In genomic region chr5:32057157-32058096, GRCh38 we compare ENCODE assay signal across 10 cellular contexts.
DNase-seq lines count a peak whose midpoint lies in the region; ATAC-seq and TF ChIP-seq lines count a peak whose summit lies in the region.
"Had no signal": no experiment of that assay in that cellular context is flagged by ENCODE, and none has a peak within 500 bp of the region (broad histone marks: within the 10 kb centered on the region; RNA-seq: fewer than 3 reads in every experiment).

No MANE protein-coding gene starts in this region.

- H3K9me2 ChIP-seq in SK-N-SH, result no peaks in the 10 kb centered on the region

- H3K9me3 ChIP-seq in SK-N-SH (no peaks in the 10 kb centered on the region), MG63 (peaks cover 5% of the 10 kb centered on the region)
- no peaks in the 10 kb centered on the region for H3K9me3 ChIP-seq in CD8-positive, alpha-beta memory T cell (ENCODE audit: low read length)
- H3K9me3 ChIP-seq: pancreas had no signal

- no peaks in the 10 kb centered on the region for H3K4me1 Mint-ChIP-seq in CD8-positive, alpha-beta memory T cell

- no peak for ATAC-seq in SK-N-SH treated with all-trans-retinoic acid at 6 μM for 48 hours
- ATAC-seq: pancreas had no signal

- CTCF ChIA-PET in SK-N-SH (lab: Yijun Ruan, JAX), result interaction anchor here (0.6 to 3.4 kb wide), 8 partner anchors 12 to 248 kb away, joined by 3 to 14 read pairs (median 4); no protein-coding TSS in a partner anchor
- CTCF ChIA-PET in CD8-positive, alpha-beta memory T cell (lab: Charles Lee), result no interaction called here

- H3K27ac Mint-ChIP-seq in CD8-positive, alpha-beta memory T cell, result no peak overlapping the region

- H3K36me3 Mint-ChIP-seq in CD8-positive, alpha-beta memory T cell, result no peaks in the 10 kb centered on the region

- H3K27me3 ChIP-seq in SK-N-SH (ENCODE audit: insufficient read depth) (peaks cover 7% of the 10 kb centered on the region; the same call in 1 of the 2 replicates), MG63 (no peaks in the 10 kb centered on the region)
- no peaks in the 10 kb centered on the region for H3K27me3 ChIP-seq in CD8-positive, alpha-beta memory T cell (ENCODE audit: insufficient read depth, low read length, poor library complexity, severe bottlenecking)
- H3K27me3 ChIP-seq: pancreas had no signal

- peaks cover 3 to 5% of the 10 kb centered on the region in 2 donors for H3K27me3 Mint-ChIP-seq in CD8-positive, alpha-beta memory T cell

- H3K4me3 ChIP-seq in SK-N-SH (ENCODE audit: low read depth in 2 of 2, low read length in 1 of 2) (no peak overlapping the region; a peak in 1 of 4 replicates), epithelial cell of esophagus (ENCODE audit: low read length) (no peak overlapping the region), retinal pigment epithelial cell (ENCODE audit: low read length) (no peak overlapping the region), MG63 (no peak overlapping the region)
- H3K4me3 ChIP-seq in CD8-positive, alpha-beta memory T cell (ENCODE audit: low read length), result no peak overlapping the region
- H3K4me3 ChIP-seq: pancreas had no signal

- no peak overlapping the region for H2AFZ ChIP-seq in SK-N-SH (ENCODE audit: low read depth)

- H3K27ac ChIP-seq in SK-N-SH (ENCODE audit: low read depth in 2 of 2, low read length in 1 of 2), result no peak overlapping the region
- H3K27ac ChIP-seq in CD8-positive, alpha-beta memory T cell (ENCODE audit: low read depth, low read length), result no peak overlapping the region
- H3K27ac ChIP-seq: pancreas had no signal

- H3F3A ChIP-seq in SK-N-SH (replicated peaks; ENCODE audit: insufficient read depth), result no peaks in the 10 kb centered on the region

- no peak overlapping the region for H3K4me2 ChIP-seq in SK-N-SH

- no peaks in the 10 kb centered on the region for H3K79me2 ChIP-seq in SK-N-SH (ENCODE audit: insufficient read depth)

- DNase-seq in SK-N-SH, result no peak
- DNase-seq in NCI-H1694 (lab: John Stamatoyannopoulos, UW), result peak; percentile 9
- DNase-seq in epithelial cell of esophagus (ENCODE audit: low read depth), result peak; percentile 73
- DNase-seq in retinal pigment epithelial cell (ENCODE audit: low read depth), result no peak
- no peak for DNase-seq in NCI-H2081 (lab: John Stamatoyannopoulos, UW)
- no peak for DNase-seq in MG63
- no peak for DNase-seq in CD8-positive, alpha-beta memory T cell
- DNase-seq: NCI-H1436, pancreas had no signal

- WGBS in SK-N-SH (ENCODE audit: low lambda C conversion rate), result 70% methylated on average over 12 of the region's 12 CpGs

- H3K9me3 Mint-ChIP-seq in CD8-positive, alpha-beta memory T cell, result peaks cover 0 to 2% (median 0%) of the 10 kb centered on the region in 5 donors

- POLR2A ChIA-PET in SK-N-SH (lab: Yijun Ruan, JAX), result no interaction called here
- POLR2A ChIA-PET in CD8-positive, alpha-beta memory T cell (lab: Charles Lee), result no interaction called here

- H3K4me1 ChIP-seq in SK-N-SH (ENCODE audit: control insufficient read depth in 1 of 2, insufficient read depth in 2 of 2, low read depth in 1 of 2, low read length in 1 of 2), result peaks cover 0 to 4% of the 10 kb centered on the region in 2 experiments; a peak in 1 of 4 replicates
- H3K4me1 ChIP-seq in CD8-positive, alpha-beta memory T cell (ENCODE audit: insufficient read depth, low read length), result no peaks in the 10 kb centered on the region
- H3K4me1 ChIP-seq: pancreas had no signal

- H4K20me1 ChIP-seq in SK-N-SH (ENCODE audit: insufficient read depth), result no peaks in the 10 kb centered on the region

- TF ChIP-seq CTCF in SK-N-SH (IDR thresholded peaks at IDR 0.05) (peak; percentile 47), epithelial cell of esophagus (IDR thresholded peaks at IDR 0.05; ENCODE audit: insufficient read depth, low read depth, low read length, missing control alignments) (no peak), retinal pigment epithelial cell (conservative IDR thresholded peaks at IDR 0.05; ENCODE audit: low read depth, low read length) (peak; percentile 32)

- TF ChIP-seq EP300 in SK-N-SH (IDR thresholded peaks at IDR 0.05; ENCODE audit: borderline replicate concordance in 1 of 2, low read depth in 1 of 2, low read length in 1 of 2), result no peak

- no peak overlapping the region for H3K4me3 Mint-ChIP-seq in CD8-positive, alpha-beta memory T cell

- H3K36me3 ChIP-seq in SK-N-SH (replicated peaks in 1 of 2; ENCODE audit: control insufficient read depth in 1 of 2, insufficient read depth in 2 of 2, low read length in 1 of 2) (no peaks in the 10 kb centered on the region), MG63 (no peaks in the 10 kb centered on the region)
- no peaks in the 10 kb centered on the region for H3K36me3 ChIP-seq in CD8-positive, alpha-beta memory T cell (ENCODE audit: insufficient read depth, low read length)
- H3K36me3 ChIP-seq: pancreas had no signal

- no peak for TF ChIP-seq RAD21 in SK-N-SH (IDR thresholded peaks at IDR 0.05; ENCODE audit: low read length)

- no peak overlapping the region for H3K9ac ChIP-seq in SK-N-SH

TF ChIP-seq in SK-N-SH, 30 proteins besides CTCF, POLR2A, EP300 and RAD21:
- TF ChIP-seq POLR2AphosphoS5 (IDR thresholded peaks at IDR 0.05; ENCODE audit: low read depth, low read length) (no peak), SMC3 (IDR thresholded peaks at IDR 0.05; ENCODE audit: low read depth, low read length) (no peak), TCF12 (IDR thresholded peaks at IDR 0.05) (no peak), ZBTB33 (IDR thresholded peaks at IDR 0.05; ENCODE audit: borderline replicate concordance, low read depth) (no peak), FOXJ3 (CRISPR knock-in tag; IDR thresholded peaks at IDR 0.05) (no peak), EZH2phosphoT487 (IDR thresholded peaks at IDR 0.05; ENCODE audit: borderline replicate concordance, low read depth) (no peak), MXI1 (IDR thresholded peaks at IDR 0.05; ENCODE audit: low read depth, low read length) (no peak)
- TF ChIP-seq, protein P1, sequence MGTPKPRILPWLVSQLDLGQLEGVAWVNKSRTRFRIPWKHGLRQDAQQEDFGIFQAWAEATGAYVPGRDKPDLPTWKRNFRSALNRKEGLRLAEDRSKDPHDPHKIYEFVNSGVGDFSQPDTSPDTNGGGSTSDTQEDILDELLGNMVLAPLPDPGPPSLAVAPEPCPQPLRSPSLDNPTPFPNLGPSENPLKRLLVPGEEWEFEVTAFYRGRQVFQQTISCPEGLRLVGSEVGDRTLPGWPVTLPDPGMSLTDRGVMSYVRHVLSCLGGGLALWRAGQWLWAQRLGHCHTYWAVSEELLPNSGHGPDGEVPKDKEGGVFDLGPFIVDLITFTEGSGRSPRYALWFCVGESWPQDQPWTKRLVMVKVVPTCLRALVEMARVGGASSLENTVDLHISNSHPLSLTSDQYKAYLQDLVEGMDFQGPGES (IDR thresholded peaks at IDR 0.05; ENCODE audit: low read depth, low read length), result no peak

TF ChIP-seq in SK-N-SH treated with all-trans-retinoic acid at 6 μM for 48 hours, 23 proteins besides CTCF, POLR2A, EP300 and RAD21 (continues in another document):
- no peak for TF ChIP-seq RARB (CRISPR knock-in tag; IDR thresholded peaks at IDR 0.05)
- no peak for TF ChIP-seq ZFP3 (CRISPR knock-in tag; IDR thresholded peaks at IDR 0.05)
- no peak for TF ChIP-seq ZFP30 (CRISPR knock-in tag; IDR thresholded peaks at IDR 0.05)
- no peak for TF ChIP-seq CSDC2 (CRISPR knock-in tag; IDR thresholded peaks at IDR 0.05)
- TF ChIP-seq PATZ1 (CRISPR knock-in tag; IDR thresholded peaks at IDR 0.05; ENCODE audit: borderline replicate concordance), result no peak
- TF ChIP-seq TCF4 (CRISPR knock-in tag; IDR thresholded peaks at IDR 0.05; ENCODE audit: borderline replicate concordance), result no peak
- no peak for TF ChIP-seq TSHZ2 (CRISPR knock-in tag; IDR thresholded peaks at IDR 0.05)
- no peak for TF ChIP-seq OSR1 (CRISPR knock-in tag; IDR thresholded peaks at IDR 0.05)
- TF ChIP-seq ISL1 (CRISPR knock-in tag; IDR thresholded peaks at IDR 0.05), result no peak
- TF ChIP-seq SNAI2 (CRISPR knock-in tag; IDR thresholded peaks at IDR 0.05), result no peak
- no peak for TF ChIP-seq ZNF565 (CRISPR knock-in tag; conservative IDR thresholded peaks at IDR 0.05; ENCODE audit: low read depth)
- TF ChIP-seq ZNF8 (CRISPR knock-in tag; IDR thresholded peaks at IDR 0.05), result no peak
- no peak for TF ChIP-seq GLIS3 (CRISPR knock-in tag; IDR thresholded peaks at IDR 0.05)

Comparison
In these comparisons a context has a peak if more than half of its experiments do, and no peak if none do; other contexts are left out.
1. DNase-seq: peak in NCI-H1694 (single experiment) and epithelial cell of esophagus (single experiment); none in SK-N-SH (single experiment), retinal pigment epithelial cell (single experiment), NCI-H2081 (0 of 2), MG63 (single experiment) and CD8-positive, alpha-beta memory T cell (0 of 5).